ENCODE assay signal across 1 cellular context in the genomic region with DNA sequence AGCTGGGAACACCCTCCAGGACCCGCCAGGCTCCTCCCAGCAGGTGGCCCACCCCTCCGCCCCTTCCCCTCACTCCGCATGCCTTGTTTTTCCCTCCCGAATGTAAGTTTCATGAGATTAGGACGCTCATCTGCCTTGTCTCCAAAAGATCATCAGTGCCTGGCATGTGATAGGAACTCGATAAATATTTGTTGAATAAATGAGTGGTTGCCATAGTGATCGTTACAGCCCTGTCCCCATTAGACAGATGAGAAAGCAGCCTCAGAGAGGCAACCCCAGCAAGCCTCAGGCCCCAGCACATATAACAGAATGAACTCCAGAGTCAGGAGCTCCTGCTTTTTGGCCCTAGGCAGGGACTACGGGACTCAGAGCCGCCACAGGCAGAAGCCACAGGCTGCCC.
TF ChIP-seq lines count a peak whose summit lies in the region.

No MANE protein-coding gene starts in this region.

TF ChIP-seq in SK-N-SH, 30 proteins besides CTCF, POLR2A, EP300 and RAD21 (continued from another document):
- no peak for TF ChIP-seq SMC3 (IDR thresholded peaks at IDR 0.05; ENCODE audit: low read depth, low read length)
- no peak for TF ChIP-seq MXI1 (IDR thresholded peaks at IDR 0.05; ENCODE audit: low read depth, low read length)
- TF ChIP-seq, protein P1, sequence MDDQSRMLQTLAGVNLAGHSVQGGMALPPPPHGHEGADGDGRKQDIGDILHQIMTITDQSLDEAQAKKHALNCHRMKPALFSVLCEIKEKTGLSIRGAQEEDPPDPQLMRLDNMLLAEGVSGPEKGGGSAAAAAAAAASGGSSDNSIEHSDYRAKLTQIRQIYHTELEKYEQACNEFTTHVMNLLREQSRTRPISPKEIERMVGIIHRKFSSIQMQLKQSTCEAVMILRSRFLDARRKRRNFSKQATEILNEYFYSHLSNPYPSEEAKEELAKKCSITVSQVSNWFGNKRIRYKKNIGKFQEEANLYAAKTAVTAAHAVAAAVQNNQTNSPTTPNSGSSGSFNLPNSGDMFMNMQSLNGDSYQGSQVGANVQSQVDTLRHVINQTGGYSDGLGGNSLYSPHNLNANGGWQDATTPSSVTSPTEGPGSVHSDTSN (IDR thresholded peaks at IDR 0.05), result no peak
- TF ChIP-seq RCOR1 (IDR thresholded peaks at IDR 0.05; ENCODE audit: low read length), result no peak
- TF ChIP-seq TCF12 (IDR thresholded peaks at IDR 0.05), result no peak
- TF ChIP-seq CHD2 (IDR thresholded peaks at IDR 0.05; ENCODE audit: low read length, partially characterized antibody), result no peak
- no peak for TF ChIP-seq TEAD4 (IDR thresholded peaks at IDR 0.05; ENCODE audit: borderline replicate concordance, insufficient read depth)
- TF ChIP-seq, protein P2, sequence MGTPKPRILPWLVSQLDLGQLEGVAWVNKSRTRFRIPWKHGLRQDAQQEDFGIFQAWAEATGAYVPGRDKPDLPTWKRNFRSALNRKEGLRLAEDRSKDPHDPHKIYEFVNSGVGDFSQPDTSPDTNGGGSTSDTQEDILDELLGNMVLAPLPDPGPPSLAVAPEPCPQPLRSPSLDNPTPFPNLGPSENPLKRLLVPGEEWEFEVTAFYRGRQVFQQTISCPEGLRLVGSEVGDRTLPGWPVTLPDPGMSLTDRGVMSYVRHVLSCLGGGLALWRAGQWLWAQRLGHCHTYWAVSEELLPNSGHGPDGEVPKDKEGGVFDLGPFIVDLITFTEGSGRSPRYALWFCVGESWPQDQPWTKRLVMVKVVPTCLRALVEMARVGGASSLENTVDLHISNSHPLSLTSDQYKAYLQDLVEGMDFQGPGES (IDR thresholded peaks at IDR 0.05; ENCODE audit: low read depth, low read length), result no peak
